In genomic region chr10:123995461-123996131, GRCh38 we compare ENCODE assay signal across 8 cellular contexts.
A peak's percentile ranks its signal among the peaks of the same experiment; 100 is the strongest.
DNase-seq lines count a peak whose midpoint lies in the region; ATAC-seq and TF ChIP-seq lines count a peak whose summit lies in the region.

No MANE protein-coding gene starts in this region.

- H3K36me3 ChIP-seq in HUES64 (ENCODE audit: insufficient read depth, low read length) (no peaks in the 10 kb centered on the region), gastroesophageal sphincter (no peaks in the 10 kb centered on the region), neuronal stem cell (replicated peaks in 1 of 2; ENCODE audit: control insufficient read depth in 2 of 2, insufficient read depth in 2 of 2, low read length in 2 of 2) (no peaks in the 10 kb centered on the region)

- no peak for TF ChIP-seq CTCF in WTC11 (IDR thresholded peaks at IDR 0.05)
- peak in 3 of 4 experiments; percentile 61 to 69 (median 66) for TF ChIP-seq CTCF in gastroesophageal sphincter (IDR thresholded peaks at IDR 0.05)

- H2AFZ ChIP-seq in neuronal stem cell (ENCODE audit: low read length): peak overlapping the region; percentile 85

- H3K27me3 ChIP-seq in HUES64 (ENCODE audit: insufficient read depth, low read length): peaks cover 46% of the 10 kb centered on the region
- peaks cover 24% of the 10 kb centered on the region for H3K27me3 ChIP-seq in gastroesophageal sphincter
- peaks cover 0 to 24% (median 10%) of the 10 kb centered on the region in 3 experiments for H3K27me3 ChIP-seq in neuronal stem cell (ENCODE audit: control insufficient read depth in 3 of 3, insufficient read depth in 3 of 3, low read depth in 1 of 3, low read length in 3 of 3)

- H3K27me3 Mint-ChIP-seq in activated T-cell treated with anti-CD3 and anti-CD28 coated beads, Interleukin-2, amount 50 U/mL, for 24 hours: peaks cover 64% of the 10 kb centered on the region
- H3K27me3 Mint-ChIP-seq in WTC11 (ENCODE audit: low read depth): peaks cover 37% of the 10 kb centered on the region

- POLR2A ChIA-PET in WTC11 (lab: Charles Lee): no interaction called here

- H3K18ac ChIP-seq in neuronal stem cell (ENCODE audit: low read length): peak overlapping the region; percentile 53

- no peaks in the 10 kb centered on the region for H3K9me3 Mint-ChIP-seq in activated T-cell treated with anti-CD3 and anti-CD28 coated beads, Interleukin-2, amount 50 U/mL, for 24 hours
- no peaks in the 10 kb centered on the region for H3K9me3 Mint-ChIP-seq in WTC11

- H3K9me3 ChIP-seq in HUES64 (ENCODE audit: insufficient read depth, low read depth, low read length) (no peaks in the 10 kb centered on the region), gastroesophageal sphincter (no peaks in the 10 kb centered on the region), neuronal stem cell (replicated peaks in 1 of 2; ENCODE audit: control insufficient read depth in 2 of 2, insufficient read depth in 1 of 2, low read depth in 1 of 2, low read length in 2 of 2) (no peaks in the 10 kb centered on the region)

- no peak for TF ChIP-seq EP300 in gastroesophageal sphincter (IDR thresholded peaks at IDR 0.05)

- H3K27ac ChIP-seq in HUES64 (ENCODE audit: low read depth, low read length) (no peak overlapping the region), gastroesophageal sphincter (peak overlapping the region in 3 of 4 donors; percentile 57 to 82 (median 69)), neuronal stem cell (replicated peaks; ENCODE audit: low read length) (no peak overlapping the region)

- peak overlapping the region; percentile 54 for H3K4me2 ChIP-seq in neuronal stem cell (ENCODE audit: insufficient read depth, low read length, poor library complexity, severe bottlenecking)

- no peak overlapping the region for H3K14ac ChIP-seq in neuronal stem cell (ENCODE audit: low read length)

- no peak overlapping the region for H2BK12ac ChIP-seq in neuronal stem cell (ENCODE audit: low read length)

- H3K4me1 ChIP-seq in HUES64 (ENCODE audit: insufficient read depth, low read length) (peaks cover 6% of the 10 kb centered on the region; the same call in 1 of the 2 replicates), gastroesophageal sphincter (peaks cover 0 to 60% (median 16%) of the 10 kb centered on the region in 3 donors), neuronal stem cell (ENCODE audit: control insufficient read depth in 2 of 2, insufficient read depth in 1 of 2, low read depth in 1 of 2, low read length in 2 of 2) (peaks cover 2 to 8% of the 10 kb centered on the region in 2 donors)

- H3K79me1 ChIP-seq in neuronal stem cell (ENCODE audit: low read depth, low read length): no peaks in the 10 kb centered on the region

- no peak overlapping the region for H2BK120ac ChIP-seq in neuronal stem cell (ENCODE audit: low read depth, low read length)

- no peak overlapping the region for H3K4ac ChIP-seq in neuronal stem cell (ENCODE audit: low read length)

- no peak overlapping the region for H2BK5ac ChIP-seq in neuronal stem cell (ENCODE audit: low read length)

- H3K4me3 ChIP-seq in HUES64 (ENCODE audit: low read length) (peak overlapping the region; percentile 52), gastroesophageal sphincter (peak overlapping the region in 1 of 2 donors; percentile 34), neuronal stem cell (ENCODE audit: low read length in 2 of 2) (peak overlapping the region in 1 of 2 donors; percentile 44)

- peak overlapping the region; percentile 76 for H2AK5ac ChIP-seq in neuronal stem cell (ENCODE audit: low read depth, low read length)

- WGBS in HUES64: 7% methylated on average over 27 of the region's 27 CpGs
- WGBS in gastroesophageal sphincter (ENCODE audit: low coverage in 1 of 2), 2 donors: 13 to 24% methylated on average over 4 of the region's 27 CpGs
- WGBS in neuronal stem cell (ENCODE audit: extremely low coverage in 2 of 2, insufficient read length in 2 of 2, insufficient replicate concordance in 1 of 2), 2 donors: no CpG with 5 or more reads among the region's 27 CpGs

- H3K4me3 Mint-ChIP-seq in activated T-cell treated with anti-CD3 and anti-CD28 coated beads, Interleukin-2, amount 50 U/mL, for 24 hours: no peak overlapping the region
- peak overlapping the region; percentile 70 for H3K4me3 Mint-ChIP-seq in WTC11

- ATAC-seq in WTC11 (peak; percentile 72), gastroesophageal sphincter (peak; percentile 37), GM21360 (IDR thresholded peaks at IDR 0.05; ENCODE audit: unreplicated experiment) (no peak)

- DNase-seq in activated T-cell treated with anti-CD3 and anti-CD28 coated beads, Interleukin-2, amount 50 U/mL, for 24 hours: peak; percentile 45
- DNase-seq in activated T-cell treated with anti-CD3 and anti-CD28 coated beads, Interleukin-2, amount 50 U/mL, for 1 hour: no peak
- DNase-seq in WTC11 (ENCODE audit: low spot score) (peak; percentile 76), neuronal stem cell (ENCODE audit: low spot score) (peak; percentile 35), NCI-H1694 treated with DMSO at 0.1 percent for 48 hours (lab: John Stamatoyannopoulos, UW) (no peak)

- H3K23ac ChIP-seq in neuronal stem cell (ENCODE audit: low read depth, low read length, poor library complexity): no peak overlapping the region

- CTCF ChIA-PET in WTC11 (lab: Charles Lee): interaction anchor here (0.7 to 4.6 kb wide), 67 partner anchors 9 to 570 kb away, joined by 3 to 128 read pairs (median 5); partner anchors contain the start of genes CHST15, CPXM2 and OAT

- H3K4me1 Mint-ChIP-seq in activated T-cell treated with anti-CD3 and anti-CD28 coated beads, Interleukin-2, amount 50 U/mL, for 24 hours (ENCODE audit: low read depth): peaks cover 14% of the 10 kb centered on the region
- H3K4me1 Mint-ChIP-seq in WTC11: peaks cover 20% of the 10 kb centered on the region

- H2BK15ac ChIP-seq in neuronal stem cell (ENCODE audit: low read length): no peak overlapping the region

- no peak overlapping the region for H4K91ac ChIP-seq in neuronal stem cell (ENCODE audit: low read depth, low read length, poor library complexity)

- TF ChIP-seq POLR2A in gastroesophageal sphincter (IDR thresholded peaks at IDR 0.05): no peak

- no peak overlapping the region for H4K8ac ChIP-seq in neuronal stem cell (ENCODE audit: low read depth, low read length)

- no peaks in the 10 kb centered on the region for H3K36me3 Mint-ChIP-seq in activated T-cell treated with anti-CD3 and anti-CD28 coated beads, Interleukin-2, amount 50 U/mL, for 24 hours (ENCODE audit: low read depth)
- no peaks in the 10 kb centered on the region for H3K36me3 Mint-ChIP-seq in WTC11

- H3K27ac Mint-ChIP-seq in activated T-cell treated with anti-CD3 and anti-CD28 coated beads, Interleukin-2, amount 50 U/mL, for 24 hours: no peak overlapping the region
- H3K27ac Mint-ChIP-seq in WTC11: no peak overlapping the region

- no peak overlapping the region for H3K9ac ChIP-seq in HUES64 (ENCODE audit: low read depth, low read length)
- H3K9ac ChIP-seq in neuronal stem cell (ENCODE audit: low read depth, low read length, poor library complexity): no peak overlapping the region

TF ChIP-seq in WTC11, 78 proteins besides CTCF, POLR2A, EP300 and RAD21 (continues in another document):
- TF ChIP-seq ATF3 (CRISPR knock-in tag; conservative IDR thresholded peaks at IDR 0.05) (no peak), AFF4 (CRISPR knock-in tag; IDR thresholded peaks at IDR 0.05; ENCODE audit: borderline replicate concordance) (no peak)

Comparison
In these comparisons a context has a peak if more than half of its experiments do, and no peak if none do; other contexts are left out.
1. DNase-seq: peak in activated T-cell treated with anti-CD3 and anti-CD28 coated beads, Interleukin-2, amount 50 U/mL, for 24 hours (single experiment), WTC11 (single experiment) and neuronal stem cell (single experiment); none in activated T-cell treated with anti-CD3 and anti-CD28 coated beads, Interleukin-2, amount 50 U/mL, for 1 hour (single experiment) and NCI-H1694 treated with DMSO at 0.1 percent for 48 hours (single experiment).
2. H3K27ac ChIP-seq: peak in gastroesophageal sphincter (3 of 4); none in HUES64 (single experiment) and neuronal stem cell (single experiment).